ENCODE assay signal across 12 cellular contexts in the genomic region with DNA sequence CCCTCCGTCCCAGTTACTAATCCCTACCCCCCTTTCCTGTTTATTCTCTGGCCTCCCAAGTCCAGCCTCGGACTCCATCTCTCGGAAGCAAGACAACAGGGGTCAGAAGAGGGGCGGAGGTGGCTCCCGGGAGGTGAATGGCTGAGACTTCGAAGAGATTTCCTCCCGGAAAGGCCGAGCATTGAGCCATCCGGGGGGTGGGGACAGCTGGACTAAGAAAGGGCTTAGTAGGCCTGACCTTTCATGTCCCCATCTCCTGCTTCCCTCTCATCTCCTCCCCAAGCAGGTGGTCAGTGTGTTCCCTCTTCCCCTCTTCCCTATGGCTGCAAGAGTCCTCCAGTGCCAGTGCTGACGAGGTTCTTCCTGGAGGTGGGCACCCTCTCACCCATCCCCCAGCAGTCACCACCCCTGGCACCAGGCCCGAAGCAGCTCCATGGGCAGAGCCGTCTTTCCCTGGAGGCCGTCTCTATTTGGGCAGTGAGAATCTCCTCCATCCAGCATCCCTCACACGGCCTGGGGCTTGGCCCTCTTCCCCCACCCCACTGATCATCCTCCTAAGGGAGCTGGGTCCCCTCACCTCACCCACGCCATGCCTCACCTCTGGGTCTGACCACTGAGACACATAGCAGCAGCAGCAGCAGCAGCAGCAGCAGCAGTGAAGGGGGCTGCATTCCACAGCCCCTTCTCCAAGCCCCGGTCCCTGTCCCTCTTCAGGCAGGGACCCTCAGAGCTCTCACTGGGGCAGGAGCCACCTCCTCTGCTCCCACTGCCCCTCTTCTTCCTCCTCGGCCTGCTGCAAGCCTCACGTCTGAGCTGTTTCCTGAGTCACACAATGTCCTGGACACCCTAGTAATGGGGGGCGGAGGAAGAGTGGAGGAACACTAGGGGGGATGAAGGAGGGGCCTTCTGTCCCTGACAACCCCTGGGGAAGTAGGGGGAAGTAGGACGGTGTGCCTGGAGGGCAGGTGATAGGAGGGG. TPM values are rescaled to one million over a fixed set of nuclear protein-coding genes. Genes with fewer than 3 reads are reported as not detected.
DNase-seq lines count a peak whose midpoint lies in the region; ATAC-seq lines count a peak whose summit lies in the region.
"Had no signal": no experiment of that assay in that cellular context is flagged by ENCODE, and none has a peak within 500 bp of the region (broad histone marks: within the 10 kb centered on the region; RNA-seq: fewer than 3 reads in every experiment).

A gene (minus strand): TSS at position 810 of the 978 bp plus-strand sequence. CDS start 139 bp downstream, at position 671.

- 80% methylated on average over 20 of the region's 20 CpGs for WGBS in thymus

- no peaks in the 10 kb centered on the region for H3K9me3 Mint-ChIP-seq in naive B cell
- H3K9me3 Mint-ChIP-seq: activated naive CD4-positive, alpha-beta T cell treated with anti-CD3 and anti-CD28 coated beads, Interleukin-2, amount 50 U/mL, for 24 hours had no signal

- no peaks in the 10 kb centered on the region for H3K36me3 ChIP-seq in thymus (ENCODE audit: control insufficient read depth, insufficient read depth)

- ATAC-seq in T-helper 17 cell: no peak
- no peak for ATAC-seq in naive B cell (ENCODE audit: low read depth in 2 of 2)
- ATAC-seq in GM21619 (IDR thresholded peaks at IDR 0.05; ENCODE audit: unreplicated experiment): no peak

- in situ Hi-C loops in endometrial microvascular endothelial cells (cut with HindIII; ENCODE audit: inconsistent ontology term, low pct_unique_long_range_greater_than_20kb, low sequenced_read_pairs): no loop called here

- H3K4me3 Mint-ChIP-seq in T-helper 17 cell (no peak within 1 kb of the TSS), naive B cell (peak within 1 kb of the TSS in 6 of 8 donors; percentile 42 to 73 (median 52))
- H3K4me3 Mint-ChIP-seq: activated naive CD4-positive, alpha-beta T cell treated with anti-CD3 and anti-CD28 coated beads, Interleukin-2, amount 50 U/mL, for 24 hours had no signal

- H3K4me1 Mint-ChIP-seq in T-helper 17 cell (peaks cover 5% of the 10 kb centered on the region), naive B cell (peaks cover 51 to 78% (median 53%) of the 10 kb centered on the region in 3 donors)

- DNase-seq in T-helper 17 cell (no peak), naive B cell (no peak), NCI-H526 (lab: John Stamatoyannopoulos, UW) (no peak), 8988T (no peak)
- DNase-seq: cortex of kidney, GOT3, NCI-H146, small intestine had no signal

- no peak within 1 kb of the TSS for H3K27ac ChIP-seq in thymus (ENCODE audit: low read depth)

- peaks cover 9% of the 10 kb centered on the region for H3K27me3 Mint-ChIP-seq in T-helper 17 cell
- H3K27me3 Mint-ChIP-seq in naive B cell: no peaks in the 10 kb centered on the region
- H3K27me3 Mint-ChIP-seq: activated naive CD4-positive, alpha-beta T cell treated with anti-CD3 and anti-CD28 coated beads, Interleukin-2, amount 50 U/mL, for 24 hours had no signal

- H3K4me3 ChIP-seq in thymus (ENCODE audit: low read length): no peak within 1 kb of the TSS

- H3K27ac Mint-ChIP-seq in T-helper 17 cell (peak within 1 kb of the TSS; percentile 60), naive B cell (peak within 1 kb of the TSS; percentile 82 to 97 (median 92))
- H3K27ac Mint-ChIP-seq: activated naive CD4-positive, alpha-beta T cell treated with anti-CD3 and anti-CD28 coated beads, Interleukin-2, amount 50 U/mL, for 24 hours had no signal

- H3K36me3 Mint-ChIP-seq in T-helper 17 cell (ENCODE audit: low read depth) (no peaks in the 10 kb centered on the region), naive B cell (no peaks in the 10 kb centered on the region)
- H3K36me3 Mint-ChIP-seq: activated naive CD4-positive, alpha-beta T cell treated with anti-CD3 and anti-CD28 coated beads, Interleukin-2, amount 50 U/mL, for 24 hours had no signal

- H3K4me1 ChIP-seq in thymus (ENCODE audit: control insufficient read depth, insufficient read depth, low read length): peaks cover 5% of the 10 kb centered on the region

- no peaks in the 10 kb centered on the region for H3K9me3 ChIP-seq in T-helper 17 cell (ENCODE audit: control insufficient read depth, low read length, poor library complexity, severe bottlenecking)
- H3K9me3 ChIP-seq in thymus (ENCODE audit: control insufficient read depth): no peaks in the 10 kb centered on the region

- H3K27me3 ChIP-seq in thymus (ENCODE audit: control insufficient read depth, insufficient read depth): no peaks in the 10 kb centered on the region

RNA-seq across cellular contexts. Expression of the gene that starts here (rescaled TPM):
- total RNA-seq in T-helper 17 cell: 1 to 10 TPM in 1 of 2 donors, under 1 TPM in 1; 0.60 to 1.0 TPM
- 101 TPM for total RNA-seq in endometrial microvascular endothelial cells (ENCODE audit: inconsistent ontology term)
- 1 to 10 TPM; 5.1 to 10.0 (median 8.4) TPM for polyA plus RNA-seq in naive B cell (ENCODE audit: low read depth in 6 of 6)
- 32.7 TPM for polyA plus RNA-seq in thymus

Comparison
In these comparisons a context has a peak if more than half of its experiments do, and no peak if none do; other contexts are left out.
1. RNA of the gene that starts here (total RNA-seq): 101 TPM in endometrial microvascular endothelial cells (single experiment); 0.60 to 1.0 TPM in T-helper 17 cell; every median in the first group is over 10 times any median in the second.